13 cellular contexts compared by ENCODE assay signal in the genomic region with DNA sequence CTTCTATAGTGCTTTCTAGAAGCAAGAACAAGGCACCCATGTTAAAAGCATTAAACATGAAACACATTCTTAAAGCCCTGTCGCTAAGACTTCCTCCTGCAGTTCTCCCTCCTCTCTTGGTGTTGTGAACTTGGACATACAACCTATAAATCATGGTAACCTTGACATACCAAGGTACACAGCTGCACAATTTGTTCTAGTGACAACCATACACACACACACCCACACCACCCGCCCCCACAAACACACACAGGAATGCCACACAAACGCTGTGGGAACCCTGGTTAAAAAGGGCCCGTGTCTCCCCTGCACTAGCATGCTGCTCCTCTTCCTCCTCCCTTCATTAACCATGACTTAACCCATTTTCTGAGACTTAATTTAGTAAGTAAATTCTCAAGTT.
"Had no signal": no experiment of that assay in that cellular context is flagged by ENCODE, and none has a peak within 500 bp of the region (broad histone marks: within the 10 kb centered on the region; RNA-seq: fewer than 3 reads in every experiment).

No MANE protein-coding gene starts in this region.

- H3K27me3 Mint-ChIP-seq: activated CD8-positive, alpha-beta memory T cell treated with anti-CD3 and anti-CD28 coated beads, Interleukin-2, amount 10 ng/mL, durations not matched to agents 7 days and 5 days; activated naive CD8-positive, alpha-beta T cell; activated T-cell treated with anti-CD3 and anti-CD28 coated beads, Interleukin-2, amount 50 U/mL, for 24 hours; stimulated activated naive CD8-positive, alpha-beta T cell treated with anti-CD3 and anti-CD28 coated beads, Interleukin-15, amount 100 ng/mL, for 72 hours had no signal

- ATAC-seq: heart right ventricle, right lobe of liver, SK-N-SH treated with all-trans-retinoic acid at 6 μM for 48 hours had no signal

- DNase-seq: activated CD8-positive, alpha-beta memory T cell treated with anti-CD3 and anti-CD28 coated beads, Interleukin-2, amount 10 ng/mL, durations not matched to agents 7 days and 5 days; activated effector memory CD4-positive, alpha-beta T cell treated with Interleukin-2 at 50 U/mL for 16 hours; activated T-cell treated with anti-CD3 and anti-CD28 coated beads, Interleukin-2, amount 50 U/mL, for 24 hours; aorta; foreskin melanocyte; heart right ventricle; left ventricle myocardium inferior; mesendoderm; posterior cingulate gyrus; right lobe of liver; stimulated activated naive CD8-positive, alpha-beta T cell treated with anti-CD3 and anti-CD28 coated beads, Interleukin-15, amount 100 ng/mL, for 72 hours had no signal

- H3K27ac Mint-ChIP-seq: activated CD8-positive, alpha-beta memory T cell treated with anti-CD3 and anti-CD28 coated beads, Interleukin-2, amount 10 ng/mL, durations not matched to agents 7 days and 5 days; activated naive CD8-positive, alpha-beta T cell; activated T-cell treated with anti-CD3 and anti-CD28 coated beads, Interleukin-2, amount 50 U/mL, for 24 hours; stimulated activated naive CD8-positive, alpha-beta T cell treated with anti-CD3 and anti-CD28 coated beads, Interleukin-15, amount 100 ng/mL, for 72 hours had no signal

- H3K9me3 Mint-ChIP-seq: activated T-cell treated with anti-CD3 and anti-CD28 coated beads, Interleukin-2, amount 50 U/mL, for 24 hours; stimulated activated naive CD8-positive, alpha-beta T cell treated with anti-CD3 and anti-CD28 coated beads, Interleukin-15, amount 100 ng/mL, for 72 hours had no signal

- H3K36me3 Mint-ChIP-seq: activated CD8-positive, alpha-beta memory T cell treated with anti-CD3 and anti-CD28 coated beads, Interleukin-2, amount 10 ng/mL, durations not matched to agents 7 days and 5 days had no signal

- H3K4me3 Mint-ChIP-seq: activated CD8-positive, alpha-beta memory T cell treated with anti-CD3 and anti-CD28 coated beads, Interleukin-2, amount 10 ng/mL, durations not matched to agents 7 days and 5 days; activated naive CD8-positive, alpha-beta T cell; activated T-cell treated with anti-CD3 and anti-CD28 coated beads, Interleukin-2, amount 50 U/mL, for 24 hours; stimulated activated naive CD8-positive, alpha-beta T cell treated with anti-CD3 and anti-CD28 coated beads, Interleukin-15, amount 100 ng/mL, for 72 hours had no signal
